8 cellular contexts compared by ENCODE assay signal in genomic region chr14:104970231-104971068, GRCh38. TPM values are rescaled to one million over a fixed set of nuclear protein-coding genes. Genes with fewer than 3 reads are reported as not detected.
DNase-seq lines count a peak whose midpoint lies in the region; ATAC-seq and TF ChIP-seq lines count a peak whose summit lies in the region.

No MANE protein-coding gene starts in this region.

- WGBS in sigmoid colon, 2 donors, result 69 to 77% methylated on average over 19 of the region's 19 CpGs

- no peak for TF ChIP-seq CTCF in sigmoid colon (IDR thresholded peaks at IDR 0.05)

- no peaks in the 10 kb centered on the region for H3K27me3 ChIP-seq in sigmoid colon

- peak overlapping the region; percentile 90 to 97 (median 96) for H3K27ac ChIP-seq in sigmoid colon

- TF ChIP-seq POLR2A in sigmoid colon (IDR thresholded peaks at IDR 0.05), result peak; percentile 57 to 67

- intact Hi-C loops in sigmoid colon (cut with DNase I), result no loop called here

- no peaks in the 10 kb centered on the region for H3K36me3 ChIP-seq in sigmoid colon

- no peak for ATAC-seq in HG02840 (IDR thresholded peaks at IDR 0.05; ENCODE audit: low FRiP score, unreplicated experiment)

- no peak for TF ChIP-seq EP300 in sigmoid colon (IDR thresholded peaks at IDR 0.05)

- no peaks in the 10 kb centered on the region for H3K9me3 ChIP-seq in sigmoid colon

- DNase-seq in GM03348 (ENCODE audit: low spot score), result peak; percentile 93
- DNase-seq in T1000 (lab: John Stamatoyannopoulos, UW), result peak; percentile 51
- peak; percentile 76 for DNase-seq in glomerular visceral epithelial cell (ENCODE audit: extremely low spot score)
- peak; percentile 97 for DNase-seq in sigmoid colon
- DNase-seq in GM19238 (ENCODE audit: insufficient read length, low spot score), result no peak
- DNase-seq in NCI-H1048 (lab: John Stamatoyannopoulos, UW), result no peak
- DNase-seq in stimulated activated naive CD4-positive, alpha-beta T cell (lab: John Stamatoyannopoulos, UW), result no peak

- peak overlapping the region; percentile 49 to 64 (median 56) for H3K4me3 ChIP-seq in sigmoid colon

- peaks cover 0 to 99% (median 96%) of the 10 kb centered on the region in 4 donors for H3K4me1 ChIP-seq in sigmoid colon

RNA-seq across cellular contexts. Expression of gene AHNAK2, which starts 7.7 kb away (rescaled TPM):
- 100 to 1,000 TPM in 3 of 4 donors, 10 to 100 TPM in 1; 81.9 to 218 (median 129) TPM for total RNA-seq in sigmoid colon
- polyA plus RNA-seq in sigmoid colon, result 10 to 100 TPM in 1 of 3 donors, 1 to 10 TPM in 1, under 1 TPM in 1; 0.23 to 12.4 (median 2.4) TPM

RNA-seq across cellular contexts. Expression of gene CLBA1, which starts 15.1 kb away (rescaled TPM):
- 1 to 10 TPM; 3.2 to 5.1 (median 3.6) TPM for total RNA-seq in sigmoid colon
- 1 to 10 TPM; 2.8 to 8.4 (median 3.0) TPM for polyA plus RNA-seq in sigmoid colon

RNA-seq across cellular contexts. Expression of gene PLD4, which starts 45.8 kb away (rescaled TPM):
- 1 to 10 TPM in 1 of 4 donors, under 1 TPM in 3; 0.28 to 1.5 (median 0.60) TPM for total RNA-seq in sigmoid colon
- 1 to 10 TPM in 1 of 3 donors, not detected in 2; 7.1 TPM for polyA plus RNA-seq in sigmoid colon

RNA-seq across cellular contexts. Expression of gene CDCA4, which starts 50.4 kb away (rescaled TPM):
- total RNA-seq in sigmoid colon, result 1 to 10 TPM; 5.0 to 7.6 (median 5.6) TPM
- 10 to 100 TPM in 1 of 3 donors, 1 to 10 TPM in 2; 2.4 to 11.3 (median 3.9) TPM for polyA plus RNA-seq in sigmoid colon

Comparison
In these comparisons a context has a peak if more than half of its experiments do, and no peak if none do; other contexts are left out.
1. DNase-seq: peak in GM03348 (single experiment), T1000 (single experiment), glomerular visceral epithelial cell (single experiment) and sigmoid colon (single experiment); none in GM19238 (single experiment), NCI-H1048 (single experiment) and stimulated activated naive CD4-positive, alpha-beta T cell (0 of 6).